ENCODE assay signal across 2 cellular contexts in genomic region chr9:136339958-136340310, GRCh38.
TF ChIP-seq lines count a peak whose summit lies in the region.

No MANE protein-coding gene starts in this region.

TF ChIP-seq in HEK293, 187 proteins besides CTCF, POLR2A, EP300 and RAD21:
- TF ChIP-seq SP2 (tag by site-specific recombination; IDR thresholded peaks at IDR 0.05) (peak; percentile 37; the same call in 1 of the 2 replicates), ZFHX2 (tag by site-specific recombination; conservative IDR thresholded peaks at IDR 0.05) (peak; percentile 87), EGR2 (tag by site-specific recombination; IDR thresholded peaks at IDR 0.05; ENCODE audit: low read depth) (peak; percentile 83), KLF8 (tag by site-specific recombination; IDR thresholded peaks at IDR 0.05) (peak; percentile 22; the same call in 1 of the 2 replicates), HOXA7 (CRISPR knock-in tag; IDR thresholded peaks at IDR 0.05; ENCODE audit: borderline replicate concordance) (no peak), ZNF302 (tag by site-specific recombination; IDR thresholded peaks at IDR 0.05; ENCODE audit: low read depth) (no peak)

TF ChIP-seq in K562, 482 proteins besides CTCF, POLR2A, EP300 and RAD21:
- TF ChIP-seq DNMT1 (IDR thresholded peaks at IDR 0.05) (no peak), SNRNP70 (optimal IDR thresholded peaks at IDR 0.05; ENCODE audit: low read depth, low read length) (no peak), POLR2G (IDR thresholded peaks at IDR 0.05; ENCODE audit: low read depth, low read length) (0 out of 2 replicates have a peak, but pooled peaks have one; percentile 8), NR3C1 (CRISPR knock-in tag; IDR thresholded peaks at IDR 0.05) (no peak)
TF ChIP-seq in K562: peak in this region for 1.
